ENCODE assay signal across 19 cellular contexts in the genomic region with DNA sequence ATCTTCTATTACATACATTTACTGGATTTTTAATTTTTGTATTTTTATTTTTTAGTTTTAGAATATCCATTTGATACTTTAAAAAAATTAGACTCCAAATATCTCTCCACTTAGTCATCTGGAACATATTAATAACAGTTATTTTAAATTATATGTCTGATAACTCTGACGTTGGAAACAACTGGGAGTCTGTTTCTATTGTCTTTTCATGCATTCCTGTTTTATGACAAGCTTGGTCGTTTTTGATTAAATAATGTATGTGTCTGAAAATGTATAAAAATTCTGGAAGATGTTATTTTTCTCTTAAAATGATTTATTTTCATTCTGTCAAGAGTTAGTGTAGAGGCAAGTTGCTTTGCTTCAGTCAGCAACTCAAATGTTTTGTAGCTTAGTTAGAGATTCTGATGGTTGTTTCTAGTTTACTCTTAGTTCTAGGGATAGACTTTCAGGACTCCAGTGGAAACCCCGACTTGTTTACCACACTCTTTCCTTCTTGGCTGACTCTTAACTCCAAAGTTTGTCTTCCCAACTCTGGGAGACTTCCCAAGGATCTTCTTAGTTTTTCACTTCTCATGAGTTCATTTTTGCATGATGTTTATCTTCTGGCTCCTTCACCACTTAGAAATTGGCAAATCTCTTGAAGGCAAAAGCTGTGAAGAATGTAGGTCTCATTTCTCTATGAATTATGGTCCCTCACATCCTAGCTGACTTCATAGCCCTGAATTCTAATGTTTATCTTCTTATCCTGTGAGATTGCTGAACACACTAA.
DNase-seq lines count a peak whose midpoint lies in the region; ATAC-seq and TF ChIP-seq lines count a peak whose summit lies in the region.
"Had no signal": no experiment of that assay in that cellular context is flagged by ENCODE, and none has a peak within 500 bp of the region (broad histone marks: within the 10 kb centered on the region; RNA-seq: fewer than 3 reads in every experiment).

No MANE protein-coding gene starts in this region.

- H3K9me3 ChIP-seq in gastroesophageal sphincter = no peaks in the 10 kb centered on the region
- H3K9me3 ChIP-seq: adrenal gland, BE2C, Caco-2 had no signal

- no peaks in the 10 kb centered on the region for H3K4me1 ChIP-seq in gastroesophageal sphincter
- H3K4me1 ChIP-seq: adrenal gland, BE2C, Caco-2 had no signal

- peak overlapping the region in 1 of 4 donors; percentile 4 for H3K27ac ChIP-seq in gastroesophageal sphincter
- H3K27ac ChIP-seq: adrenal gland had no signal

- TF ChIP-seq CTCF in gastroesophageal sphincter (IDR thresholded peaks at IDR 0.05) = no peak

- H3K4me3 ChIP-seq in gastroesophageal sphincter = no peak overlapping the region
- H3K4me3 ChIP-seq: adrenal gland had no signal

- 40 to 41% methylated on average over 3 of the region's 3 CpGs for WGBS in gastroesophageal sphincter (ENCODE audit: low coverage in 1 of 2), 2 donors

- TF ChIP-seq EP300 in gastroesophageal sphincter (IDR thresholded peaks at IDR 0.05) = no peak

- peak; percentile 46 for ATAC-seq in gastroesophageal sphincter
- ATAC-seq: T-cell had no signal

- DNase-seq in EH (ENCODE audit: low read depth) = peak; percentile 48
- DNase-seq in amniotic epithelial cell (ENCODE audit: low read depth) = peak; percentile 71
- peak; percentile 3 for DNase-seq in stromal cell of bone marrow (ENCODE audit: low read depth)
- no peak for DNase-seq in occipital lobe (lab: John Stamatoyannopoulos, UW)
- no peak for DNase-seq in GM19238 (ENCODE audit: insufficient read length, low spot score)
- no peak for DNase-seq in NCI-H345 (lab: John Stamatoyannopoulos, UW)
- DNase-seq: activated CD4-positive, alpha-beta T cell treated with anti-CD3 and anti-CD28 coated beads, Interleukin-2, amount 50 U/mL, for 1 hour; activated CD8-positive, alpha-beta memory T cell treated with anti-CD3 and anti-CD28 coated beads, Interleukin-2, amount 50 U/mL, for 4 hours; activated effector memory CD4-positive, alpha-beta T cell treated with anti-CD3 and anti-CD28 coated beads, Interleukin-2, amount 50 U/mL, for 16 hours; adrenal gland; BE2C; Caco-2; foreskin melanocyte; midbrain; NCI-H1048; NCI-H2081 treated with DMSO at 0.1 percent for 48 hours; NCI-H524; T-cell had no signal

- no peaks in the 10 kb centered on the region for H3K27me3 ChIP-seq in gastroesophageal sphincter
- H3K27me3 ChIP-seq: adrenal gland, BE2C had no signal

- no peaks in the 10 kb centered on the region for H3K36me3 ChIP-seq in gastroesophageal sphincter
- H3K36me3 ChIP-seq: adrenal gland, BE2C had no signal

- TF ChIP-seq POLR2A in gastroesophageal sphincter (IDR thresholded peaks at IDR 0.05) = no peak

Comparison
In these comparisons a context has a peak if more than half of its experiments do, and no peak if none do; other contexts are left out.
1. DNase-seq: peak in EH (single experiment), amniotic epithelial cell (single experiment) and stromal cell of bone marrow (single experiment); none in occipital lobe (single experiment), GM19238 (single experiment) and NCI-H345 (single experiment).